In genomic region chr7:74604326-74605020, GRCh38 we compare ENCODE assay signal across 10 cellular contexts. TPM values are rescaled to one million over a fixed set of nuclear protein-coding genes. Genes with fewer than 3 reads are reported as not detected.
A peak's percentile ranks its signal among the peaks of the same experiment; 100 is the strongest.
DNase-seq lines count a peak whose midpoint lies in the region; ATAC-seq and TF ChIP-seq lines count a peak whose summit lies in the region.
"Had no signal": no experiment of that assay in that cellular context is flagged by ENCODE, and none has a peak within 500 bp of the region (broad histone marks: within the 10 kb centered on the region; RNA-seq: fewer than 3 reads in every experiment).

No MANE protein-coding gene starts in this region.

- H3K27me3 ChIP-seq in cardiac muscle cell = no peaks in the 10 kb centered on the region
- H3K27me3 ChIP-seq in ascending aorta = no peaks in the 10 kb centered on the region

- H3K4me3 ChIP-seq in cardiac muscle cell = no peak overlapping the region
- no peak overlapping the region for H3K4me3 ChIP-seq in ascending aorta

- ATAC-seq in GM21717 (IDR thresholded peaks at IDR 0.05; ENCODE audit: unreplicated experiment) (no peak), HG03457 (IDR thresholded peaks at IDR 0.05; ENCODE audit: unreplicated experiment) (no peak)
- ATAC-seq: activated CD4-positive, alpha-beta T cell treated with anti-CD3 and anti-CD28 coated beads for 36 hours had no signal

- H3K4me1 ChIP-seq in cardiac muscle cell (ENCODE audit: low read depth) (no peaks in the 10 kb centered on the region), ascending aorta (peaks cover 5 to 8% of the 10 kb centered on the region in 2 donors)

- H3K9me3 ChIP-seq in cardiac muscle cell (ENCODE audit: low read depth) = no peaks in the 10 kb centered on the region
- H3K9me3 ChIP-seq in ascending aorta = no peaks in the 10 kb centered on the region

- DNase-seq in cardiac muscle cell (ENCODE audit: low read depth in 1 of 2, low spot score in 1 of 2) (no peak), cardiac septum (ENCODE audit: low spot score) (no peak), ascending aorta (ENCODE audit: low spot score in 2 of 2) (peak in 1 of 2 donors; percentile 79), mucosa of gallbladder (ENCODE audit: low spot score) (peak; percentile 76), NOMO-1 treated with dmso at 0.1 percent for 144 hours (lab: John Stamatoyannopoulos, UW; ENCODE audit: unreplicated experiment) (no peak), epidermal melanocyte (ENCODE audit: insufficient read length, low spot score) (no peak)
- DNase-seq: activated CD4-positive, alpha-beta T cell treated with anti-CD3 and anti-CD28 coated beads for 36 hours; stimulated activated CD4-positive, alpha-beta T cell treated with anti-CD3 and anti-CD28 coated beads, Interleukin-4, amount 100 ng/mL, for 4 hours had no signal

- TF ChIP-seq CTCF in cardiac muscle cell (IDR thresholded peaks at IDR 0.05; ENCODE audit: low read depth, low read length) = no peak
- TF ChIP-seq CTCF in ascending aorta (IDR thresholded peaks at IDR 0.05) = no peak

- H3K36me3 ChIP-seq in cardiac muscle cell = peaks cover 7% of the 10 kb centered on the region
- no peaks in the 10 kb centered on the region for H3K36me3 ChIP-seq in ascending aorta

- intact Hi-C loops in cardiac septum (cut with DNase I) (no loop called here), ascending aorta (cut with DNase I) (no loop called here)

- H3K27ac ChIP-seq in cardiac muscle cell (peak overlapping the region; percentile 34), ascending aorta (peak overlapping the region; percentile 48 to 71)

RNA-seq across cellular contexts. Expression of gene GTF2I, which starts 53.0 kb away (rescaled TPM):
- total RNA-seq in cardiac muscle cell (221 and 367 TPM in 2 replicates), cardiac septum (134 TPM), ascending aorta (112 TPM), mucosa of gallbladder (345 TPM)
- 189 and 203 TPM in 2 replicates for polyA plus RNA-seq in cardiac muscle cell
